Comparison of ENCODE assay signal across 10 cellular contexts in genomic region chr10:124524991-124525653, GRCh38.
DNase-seq lines count a peak whose midpoint lies in the region; ATAC-seq and TF ChIP-seq lines count a peak whose summit lies in the region.
"Had no signal": no experiment of that assay in that cellular context is flagged by ENCODE, and none has a peak within 500 bp of the region (broad histone marks: within the 10 kb centered on the region; RNA-seq: fewer than 3 reads in every experiment).

No MANE protein-coding gene starts in this region.

- H3K27ac Mint-ChIP-seq in WTC11: peak overlapping the region; percentile 64
- no peak overlapping the region for H3K27ac Mint-ChIP-seq in activated CD4-positive, alpha-beta memory T cell treated with anti-CD3 and anti-CD28 coated beads for 36 hours

- peaks cover 21% of the 10 kb centered on the region for H3K4me1 Mint-ChIP-seq in WTC11
- peaks cover under 1% of the 10 kb centered on the region for H3K4me1 Mint-ChIP-seq in activated CD4-positive, alpha-beta memory T cell treated with anti-CD3 and anti-CD28 coated beads for 36 hours (ENCODE audit: low read depth)

- TF ChIP-seq POLR2A in sigmoid colon (IDR thresholded peaks at IDR 0.05) (no peak), erythroblast (IDR thresholded peaks at IDR 0.05; ENCODE audit: low read length) (no peak)

- no peaks in the 10 kb centered on the region for H3K27me3 Mint-ChIP-seq in WTC11 (ENCODE audit: low read depth)
- no peaks in the 10 kb centered on the region for H3K27me3 Mint-ChIP-seq in activated CD4-positive, alpha-beta memory T cell treated with anti-CD3 and anti-CD28 coated beads for 36 hours

- no peak overlapping the region for H3K4me3 Mint-ChIP-seq in WTC11
- no peak overlapping the region for H3K4me3 Mint-ChIP-seq in activated CD4-positive, alpha-beta memory T cell treated with anti-CD3 and anti-CD28 coated beads for 36 hours

- peak; percentile 91 to 95 (median 92) for TF ChIP-seq EP300 in sigmoid colon (IDR thresholded peaks at IDR 0.05)

- WGBS in sigmoid colon, 2 donors: 60 to 80% methylated on average over 23 of the region's 23 CpGs

- DNase-seq in WTC11 (ENCODE audit: low spot score) (peak; percentile 11), cardiac muscle cell (ENCODE audit: low read depth in 1 of 2, low spot score in 1 of 2) (peak; percentile 29 to 33), sigmoid colon (peak; percentile 96), erythroblast (lab: John Stamatoyannopoulos, UW) (no peak)
- no peak for DNase-seq in activated CD4-positive, alpha-beta memory T cell treated with anti-CD3 and anti-CD28 coated beads for 36 hours
- DNase-seq: NCI-H2171 treated with DMSO at 0.1 percent for 48 hours; stimulated activated CD8-positive, alpha-beta memory T cell treated with anti-CD3 and anti-CD28 coated beads, Interleukin-4, amount 100 ng/mL, for 48 hours had no signal

- H3K9me3 ChIP-seq in HEK293 (ENCODE audit: control insufficient read depth, insufficient read depth, low read depth, low read length) (no peaks in the 10 kb centered on the region), cardiac muscle cell (ENCODE audit: low read depth) (no peaks in the 10 kb centered on the region), sigmoid colon (no peaks in the 10 kb centered on the region)

- H3K36me3 ChIP-seq in HEK293 (ENCODE audit: control insufficient read depth in 2 of 2, insufficient read depth in 1 of 2, low read length in 2 of 2) (no peaks in the 10 kb centered on the region), cardiac muscle cell (no peaks in the 10 kb centered on the region), sigmoid colon (no peaks in the 10 kb centered on the region)

- H3K27ac ChIP-seq in HEK293 (ENCODE audit: extremely low read depth, low read depth, low read length) (no peak overlapping the region), cardiac muscle cell (no peak overlapping the region), sigmoid colon (peak overlapping the region in 3 of 4 donors; percentile 79 to 92 (median 89))

- no peak for ATAC-seq in WTC11
- ATAC-seq in GM19328 (IDR thresholded peaks at IDR 0.05; ENCODE audit: unreplicated experiment): no peak
- no peak for ATAC-seq in HG03108 (IDR thresholded peaks at IDR 0.05; ENCODE audit: unreplicated experiment)

- H3K4me3 ChIP-seq in HEK293 (ENCODE audit: low read depth, low read length): no peak overlapping the region
- no peak overlapping the region for H3K4me3 ChIP-seq in cardiac muscle cell
- H3K4me3 ChIP-seq in sigmoid colon: no peak overlapping the region

- H3K36me3 Mint-ChIP-seq in WTC11: 0 out of 2 replicates have a peak, but pooled peaks cover 2% of the 10 kb centered on the region
- H3K36me3 Mint-ChIP-seq in activated CD4-positive, alpha-beta memory T cell treated with anti-CD3 and anti-CD28 coated beads for 36 hours: no peaks in the 10 kb centered on the region

- POLR2A ChIA-PET in HEK293 (lab: Yijun Ruan, JAX) (no interaction called here), WTC11 (lab: Charles Lee) (no interaction called here)
- POLR2A ChIA-PET in activated CD4-positive, alpha-beta memory T cell treated with anti-CD3 and anti-CD28 coated beads for 36 hours (lab: Charles Lee): no interaction called here

- intact Hi-C loops in sigmoid colon (cut with DNase I): loop anchor here (2.0 to 10.0 kb wide), 5 partner anchors 63 to 540 kb away; partner anchors contain the start of genes LHPP and OAT
- intact Hi-C loops in activated CD4-positive, alpha-beta memory T cell treated with anti-CD3 and anti-CD28 coated beads for 36 hours (cut with micrococcal nuclease): no loop called here

- H3K4me1 ChIP-seq in HEK293 (ENCODE audit: control insufficient read depth, insufficient read depth, low read length): no peaks in the 10 kb centered on the region
- H3K4me1 ChIP-seq in cardiac muscle cell (ENCODE audit: low read depth): peaks cover 5% of the 10 kb centered on the region
- H3K4me1 ChIP-seq in sigmoid colon: peaks cover 0 to 68% (median 47%) of the 10 kb centered on the region in 4 donors

- TF ChIP-seq CTCF in HEK293 (tag by site-specific recombination; IDR thresholded peaks at IDR 0.05) (no peak), WTC11 (IDR thresholded peaks at IDR 0.05) (no peak), cardiac muscle cell (IDR thresholded peaks at IDR 0.05; ENCODE audit: low read depth, low read length) (no peak), sigmoid colon (IDR thresholded peaks at IDR 0.05) (no peak)

- CTCF ChIA-PET in HEK293 (lab: Yijun Ruan, JAX): interaction anchor here (0.6 to 1.4 kb wide), 4 partner anchors 216 to 1301 kb away, joined by 3 to 5 read pairs (median 4); no protein-coding TSS in a partner anchor
- CTCF ChIA-PET in WTC11 (lab: Charles Lee): no interaction called here
- CTCF ChIA-PET in activated CD4-positive, alpha-beta memory T cell treated with anti-CD3 and anti-CD28 coated beads for 36 hours (lab: Charles Lee): no interaction called here

- H3K9me3 Mint-ChIP-seq in WTC11: no peaks in the 10 kb centered on the region
- no peaks in the 10 kb centered on the region for H3K9me3 Mint-ChIP-seq in activated CD4-positive, alpha-beta memory T cell treated with anti-CD3 and anti-CD28 coated beads for 36 hours

- no peaks in the 10 kb centered on the region for H3K27me3 ChIP-seq in cardiac muscle cell
- H3K27me3 ChIP-seq in sigmoid colon: no peaks in the 10 kb centered on the region

TF ChIP-seq in HEK293, 187 proteins besides CTCF, POLR2A, EP300 and RAD21 (continues in another document):
- TF ChIP-seq ZNF341 (tag by site-specific recombination; IDR thresholded peaks at IDR 0.05; ENCODE audit: low read depth): no peak
- TF ChIP-seq ZBTB1 (tag by site-specific recombination; IDR thresholded peaks at IDR 0.05): no peak
- TF ChIP-seq, protein P1, sequence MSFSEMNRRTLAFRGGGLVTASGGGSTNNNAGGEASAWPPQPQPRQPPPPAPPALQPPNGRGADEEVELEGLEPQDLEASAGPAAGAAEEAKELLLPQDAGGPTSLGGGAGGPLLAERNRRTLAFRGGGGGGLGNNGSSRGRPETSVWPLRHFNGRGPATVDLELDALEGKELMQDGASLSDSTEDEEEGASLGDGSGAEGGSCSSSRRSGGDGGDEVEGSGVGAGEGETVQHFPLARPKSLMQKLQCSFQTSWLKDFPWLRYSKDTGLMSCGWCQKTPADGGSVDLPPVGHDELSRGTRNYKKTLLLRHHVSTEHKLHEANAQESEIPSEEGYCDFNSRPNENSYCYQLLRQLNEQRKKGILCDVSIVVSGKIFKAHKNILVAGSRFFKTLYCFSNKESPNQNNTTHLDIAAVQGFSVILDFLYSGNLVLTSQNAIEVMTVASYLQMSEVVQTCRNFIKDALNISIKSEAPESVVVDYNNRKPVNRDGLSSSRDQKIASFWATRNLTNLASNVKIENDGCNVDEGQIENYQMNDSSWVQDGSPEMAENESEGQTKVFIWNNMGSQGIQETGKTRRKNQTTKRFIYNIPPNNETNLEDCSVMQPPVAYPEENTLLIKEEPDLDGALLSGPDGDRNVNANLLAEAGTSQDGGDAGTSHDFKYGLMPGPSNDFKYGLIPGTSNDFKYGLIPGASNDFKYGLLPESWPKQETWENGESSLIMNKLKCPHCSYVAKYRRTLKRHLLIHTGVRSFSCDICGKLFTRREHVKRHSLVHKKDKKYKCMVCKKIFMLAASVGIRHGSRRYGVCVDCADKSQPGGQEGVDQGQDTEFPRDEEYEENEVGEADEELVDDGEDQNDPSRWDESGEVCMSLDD (tag by site-specific recombination; IDR thresholded peaks at IDR 0.05): no peak
- peak; percentile 66 for TF ChIP-seq ZFHX2 (tag by site-specific recombination; conservative IDR thresholded peaks at IDR 0.05)

TF ChIP-seq in WTC11, 78 proteins besides CTCF, POLR2A, EP300 and RAD21 (continues in another document):
- TF ChIP-seq, protein P2, sequence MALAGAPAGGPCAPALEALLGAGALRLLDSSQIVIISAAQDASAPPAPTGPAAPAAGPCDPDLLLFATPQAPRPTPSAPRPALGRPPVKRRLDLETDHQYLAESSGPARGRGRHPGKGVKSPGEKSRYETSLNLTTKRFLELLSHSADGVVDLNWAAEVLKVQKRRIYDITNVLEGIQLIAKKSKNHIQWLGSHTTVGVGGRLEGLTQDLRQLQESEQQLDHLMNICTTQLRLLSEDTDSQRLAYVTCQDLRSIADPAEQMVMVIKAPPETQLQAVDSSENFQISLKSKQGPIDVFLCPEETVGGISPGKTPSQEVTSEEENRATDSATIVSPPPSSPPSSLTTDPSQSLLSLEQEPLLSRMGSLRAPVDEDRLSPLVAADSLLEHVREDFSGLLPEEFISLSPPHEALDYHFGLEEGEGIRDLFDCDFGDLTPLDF (CRISPR knock-in tag; IDR thresholded peaks at IDR 0.05): no peak
- TF ChIP-seq ATF1 (CRISPR knock-in tag; IDR thresholded peaks at IDR 0.05): no peak
- TF ChIP-seq ZMAT4 (CRISPR knock-in tag; IDR thresholded peaks at IDR 0.05): no peak
- no peak for TF ChIP-seq MLX (CRISPR knock-in tag; IDR thresholded peaks at IDR 0.05)
- TF ChIP-seq ERG (CRISPR knock-in tag; IDR thresholded peaks at IDR 0.05): no peak

Comparison
In these comparisons a context has a peak if more than half of its experiments do, and no peak if none do; other contexts are left out.
1. H3K27ac ChIP-seq: peak in sigmoid colon (3 of 4); none in HEK293 (single experiment) and cardiac muscle cell (single experiment).
2. DNase-seq: peak in WTC11 (single experiment), cardiac muscle cell (2 of 2) and sigmoid colon (single experiment); none in erythroblast (0 of 2) and activated CD4-positive, alpha-beta memory T cell treated with anti-CD3 and anti-CD28 coated beads for 36 hours (single experiment).